Comparison of ENCODE assay signal across 8 cellular contexts in the genomic region with DNA sequence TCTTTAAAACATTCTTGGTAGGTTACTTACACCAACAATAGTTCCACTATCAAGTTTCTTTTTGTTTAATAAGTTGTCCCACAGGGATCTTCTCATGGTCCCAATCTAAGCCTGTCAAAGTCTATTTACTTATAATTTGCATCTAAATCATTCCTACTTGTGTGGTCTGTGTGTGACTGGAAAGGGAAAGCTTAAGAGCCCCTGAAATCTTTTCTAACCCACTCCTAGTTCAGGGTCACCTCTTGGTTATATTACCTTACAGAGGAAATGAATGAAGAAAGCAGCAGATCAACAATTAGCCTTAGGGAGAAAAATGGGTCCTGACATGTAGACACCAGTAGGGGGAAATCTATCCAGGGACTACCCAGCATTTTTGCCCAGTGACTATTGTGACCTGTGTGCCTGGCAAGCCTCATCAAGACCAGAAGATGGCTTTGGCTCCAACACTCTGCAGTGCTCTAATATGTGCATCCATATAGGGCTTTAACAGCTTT.
DNase-seq lines count a peak whose midpoint lies in the region; ATAC-seq, FAIRE-seq and TF ChIP-seq lines count a peak whose summit lies in the region.

No MANE protein-coding gene starts in this region.

- DNase-seq in kidney, result no peak

- ATAC-seq in HG03159 (IDR thresholded peaks at IDR 0.05; ENCODE audit: unreplicated experiment) (no peak), GM21381 (IDR thresholded peaks at IDR 0.05; ENCODE audit: unreplicated experiment) (no peak), GM21737 (IDR thresholded peaks at IDR 0.05; ENCODE audit: unreplicated experiment) (no peak), GM21526 (IDR thresholded peaks at IDR 0.05; ENCODE audit: low FRiP score, unreplicated experiment) (no peak)

- H3K4me1 ChIP-seq in HUES64 (ENCODE audit: insufficient read depth, low read length), result peaks cover 41% of the 10 kb centered on the region
- no peaks in the 10 kb centered on the region for H3K4me1 ChIP-seq in kidney (ENCODE audit: control insufficient read depth in 1 of 2, insufficient read depth in 1 of 2, low read depth in 1 of 2, low read length in 2 of 2)

- FAIRE-seq in kidney (lab: Jason Lieb, UNC), result no peak

- H3K4me3 ChIP-seq in HUES64 (ENCODE audit: low read length) (no peak overlapping the region), WI38 (ENCODE audit: low read depth, low read length) (no peak overlapping the region), kidney (ENCODE audit: low read length in 2 of 2) (no peak overlapping the region)

- intact Hi-C loops in kidney (cut with DNase I), result no loop called here

- TF ChIP-seq CTCF in C4-2B (conservative IDR thresholded peaks at IDR 0.05) (peak; percentile 45), WI38 (IDR thresholded peaks at IDR 0.05; ENCODE audit: low read depth, low read length) (peak; percentile 34; the same call in 1 of the 2 replicates), kidney (IDR thresholded peaks at IDR 0.05; ENCODE audit: borderline replicate concordance, extremely low read depth, insufficient read depth) (peak; percentile 18)

- H3K36me3 ChIP-seq in HUES64 (ENCODE audit: insufficient read depth, low read length) (no peaks in the 10 kb centered on the region), kidney (ENCODE audit: control insufficient read depth in 1 of 2, insufficient read depth in 2 of 2, low read length in 2 of 2) (no peaks in the 10 kb centered on the region)

- no peaks in the 10 kb centered on the region for H3K27me3 ChIP-seq in HUES64 (ENCODE audit: insufficient read depth, low read length)

- no peak overlapping the region for H3K9ac ChIP-seq in HUES64 (ENCODE audit: low read depth, low read length)
- no peak overlapping the region for H3K9ac ChIP-seq in kidney (ENCODE audit: low read length in 2 of 2)

- H3K27ac ChIP-seq in C4-2B (no peak overlapping the region), HUES64 (ENCODE audit: low read depth, low read length) (peak overlapping the region; percentile 53; the same call in 1 of the 2 replicates), kidney (ENCODE audit: low read depth in 2 of 2, low read length in 2 of 2) (no peak overlapping the region)

- H3K9me3 ChIP-seq in HUES64 (ENCODE audit: insufficient read depth, low read depth, low read length) (no peaks in the 10 kb centered on the region), kidney (ENCODE audit: control insufficient read depth in 1 of 2, low read length in 2 of 2) (no peaks in the 10 kb centered on the region)
